Comparison of ENCODE assay signal across 8 cellular contexts in the genomic region with DNA sequence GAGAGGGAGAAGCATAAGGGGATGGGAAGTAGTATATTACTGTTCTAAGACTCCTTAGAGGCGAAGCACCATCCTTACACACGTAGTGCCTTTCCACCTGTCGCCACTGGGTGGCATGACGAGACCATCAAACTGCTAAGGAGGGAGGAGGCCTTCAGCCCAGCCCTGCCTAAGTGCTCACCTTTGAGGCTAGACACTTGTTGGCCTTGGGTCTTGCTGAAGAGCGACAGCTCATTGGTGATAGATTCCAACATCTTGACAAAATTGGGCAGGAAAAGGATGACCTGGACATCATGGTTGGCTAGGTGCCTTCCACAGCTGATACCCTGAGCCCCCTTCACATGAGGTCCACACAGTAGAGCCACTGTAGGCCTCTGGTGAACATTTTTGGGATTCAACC. TPM values are rescaled to one million over a fixed set of nuclear protein-coding genes. Genes with fewer than 3 reads are reported as not detected.
DNase-seq lines count a peak whose midpoint lies in the region; ATAC-seq and TF ChIP-seq lines count a peak whose summit lies in the region.

No MANE protein-coding gene starts in this region.

- no peak for ATAC-seq in GM18858 (IDR thresholded peaks at IDR 0.05; ENCODE audit: unreplicated experiment)

- peaks cover 35% of the 10 kb centered on the region for H3K36me3 ChIP-seq in GM06990 (ENCODE audit: control insufficient read depth, insufficient read depth, low read length)
- H3K36me3 ChIP-seq in cardiac muscle cell, result peaks cover 25% of the 10 kb centered on the region

- DNase-seq in GM06990 (ENCODE audit: extremely low read depth, insufficient read length) (peak; percentile 48), HUDEP-2 (lab: John Stamatoyannopoulos, UW; ENCODE audit: unreplicated experiment in 76 of 76) (peak in 58 of 76 experiments; percentile 6 to 70 (median 43)), SKM-1 treated with dmso at 0.1 percent for 144 hours (lab: John Stamatoyannopoulos, UW; ENCODE audit: unreplicated experiment) (peak; percentile 52), cardiac muscle cell (ENCODE audit: low read depth in 1 of 2, low spot score in 1 of 2) (peak; percentile 68 to 76), retina (peak; percentile 50), foreskin melanocyte (no peak)
- DNase-seq in activated naive CD4-positive, alpha-beta T cell treated with anti-CD3 and anti-CD28 coated beads, Interleukin-2, amount 50 U/mL, for 16 hours, result peak; percentile 73

- TF ChIP-seq CTCF in GM06990 (IDR thresholded peaks at IDR 0.05; ENCODE audit: insufficient read depth, low read length, poor library complexity, severe bottlenecking) (peak; percentile 87), cardiac muscle cell (IDR thresholded peaks at IDR 0.05; ENCODE audit: low read depth, low read length) (peak; percentile 87)

- no peak overlapping the region for H3K27ac ChIP-seq in cardiac muscle cell

- H3K4me1 ChIP-seq in cardiac muscle cell (ENCODE audit: low read depth), result no peaks in the 10 kb centered on the region

- no peaks in the 10 kb centered on the region for H3K27me3 ChIP-seq in GM06990 (replicated peaks; ENCODE audit: control insufficient read depth, insufficient read depth, low read length)
- no peaks in the 10 kb centered on the region for H3K27me3 ChIP-seq in cardiac muscle cell

- H3K4me3 ChIP-seq in GM06990 (replicated peaks; ENCODE audit: low read depth, low read length), result no peak overlapping the region
- H3K4me3 ChIP-seq in cardiac muscle cell, result no peak overlapping the region

- H3K9me3 ChIP-seq in cardiac muscle cell (ENCODE audit: low read depth), result no peaks in the 10 kb centered on the region

RNA-seq across cellular contexts. Expression of a gene that starts 19.6 kb away (rescaled TPM):
- 193 and 319 TPM in 2 replicates for total RNA-seq in cardiac muscle cell
- 100 and 125 TPM in 2 replicates for polyA plus RNA-seq in cardiac muscle cell
